Comparison of ENCODE assay signal across 8 cellular contexts in genomic region chr1:3319874-3320245, GRCh38.
DNase-seq lines count a peak whose midpoint lies in the region; ATAC-seq and TF ChIP-seq lines count a peak whose summit lies in the region.

No MANE protein-coding gene starts in this region.

- peak; percentile 58 for DNase-seq in activated CD8-positive, alpha-beta memory T cell treated with anti-CD3 and anti-CD28 coated beads for 24 hours
- DNase-seq in activated CD8-positive, alpha-beta memory T cell treated with anti-CD3 and anti-CD28 coated beads, Interleukin-2, amount 50 U/mL, for 4 hours: no peak
- DNase-seq in LoVo (ENCODE audit: low spot score): peak; percentile 76
- DNase-seq in erythroblast (lab: John Stamatoyannopoulos, UW): peak; percentile 37 to 68
- DNase-seq in nephron progenitor cell: no peak
- no peak for DNase-seq in putamen (ENCODE audit: low spot score)

- H3K27me3 Mint-ChIP-seq in nephron progenitor cell (ENCODE audit: low read depth, poor library complexity): peaks cover 19% of the 10 kb centered on the region

- no peak for TF ChIP-seq POLR2A in erythroblast (IDR thresholded peaks at IDR 0.05; ENCODE audit: low read length)

- H3K36me3 Mint-ChIP-seq in nephron progenitor cell (ENCODE audit: low read depth): no peaks in the 10 kb centered on the region

- peak; percentile 85 for TF ChIP-seq CTCF in nephron progenitor cell (IDR thresholded peaks at IDR 0.05)

- ATAC-seq in SK-N-SH treated with all-trans-retinoic acid at 6 μM for 48 hours (peak; percentile 83), HG03432 (IDR thresholded peaks at IDR 0.05; ENCODE audit: unreplicated experiment) (no peak)

- H3K4me1 Mint-ChIP-seq in nephron progenitor cell: peaks cover 43% of the 10 kb centered on the region

- no peak overlapping the region for H3K4me3 Mint-ChIP-seq in nephron progenitor cell

- no peak overlapping the region for H3K27ac Mint-ChIP-seq in nephron progenitor cell

- no peaks in the 10 kb centered on the region for H3K9me3 Mint-ChIP-seq in nephron progenitor cell

TF ChIP-seq in SK-N-SH treated with all-trans-retinoic acid at 6 μM for 48 hours, 23 proteins besides CTCF, POLR2A, EP300 and RAD21:
- TF ChIP-seq GLIS3 (CRISPR knock-in tag; IDR thresholded peaks at IDR 0.05) (no peak), ZFP3 (CRISPR knock-in tag; IDR thresholded peaks at IDR 0.05) (no peak), TSHZ2 (CRISPR knock-in tag; IDR thresholded peaks at IDR 0.05) (no peak)

Comparison
In these comparisons a context has a peak if more than half of its experiments do, and no peak if none do; other contexts are left out.
1. DNase-seq: peak in activated CD8-positive, alpha-beta memory T cell treated with anti-CD3 and anti-CD28 coated beads for 24 hours (single experiment), LoVo (single experiment) and erythroblast (2 of 2); none in activated CD8-positive, alpha-beta memory T cell treated with anti-CD3 and anti-CD28 coated beads, Interleukin-2, amount 50 U/mL, for 4 hours (single experiment), nephron progenitor cell (single experiment) and putamen (single experiment).